Comparison of ENCODE assay signal across 1 cellular context in the genomic region with DNA sequence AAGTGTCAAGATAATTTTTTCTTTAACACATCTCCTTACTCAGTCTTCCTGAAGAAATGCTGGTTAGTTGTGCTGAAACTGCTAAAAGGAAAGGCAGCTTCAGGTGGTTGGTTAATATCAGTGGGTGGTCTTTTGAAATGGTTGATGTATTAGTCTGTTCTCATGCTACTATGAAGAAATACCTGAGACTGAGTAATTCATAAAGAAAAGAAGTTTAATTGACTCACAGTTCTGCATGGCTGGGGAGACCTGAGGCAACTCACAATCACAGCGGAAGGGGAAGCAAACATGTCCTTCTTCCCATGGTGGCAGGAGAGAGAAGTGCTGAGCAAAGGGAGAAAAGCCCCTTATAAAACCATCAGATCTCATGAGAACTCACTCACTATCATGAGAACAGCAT.
TF ChIP-seq lines count a peak whose summit lies in the region.

No MANE protein-coding gene starts in this region.

TF ChIP-seq in GM23338, 12 proteins besides CTCF, POLR2A, EP300 and RAD21 (continued from another document):
- TF ChIP-seq, protein P1, sequence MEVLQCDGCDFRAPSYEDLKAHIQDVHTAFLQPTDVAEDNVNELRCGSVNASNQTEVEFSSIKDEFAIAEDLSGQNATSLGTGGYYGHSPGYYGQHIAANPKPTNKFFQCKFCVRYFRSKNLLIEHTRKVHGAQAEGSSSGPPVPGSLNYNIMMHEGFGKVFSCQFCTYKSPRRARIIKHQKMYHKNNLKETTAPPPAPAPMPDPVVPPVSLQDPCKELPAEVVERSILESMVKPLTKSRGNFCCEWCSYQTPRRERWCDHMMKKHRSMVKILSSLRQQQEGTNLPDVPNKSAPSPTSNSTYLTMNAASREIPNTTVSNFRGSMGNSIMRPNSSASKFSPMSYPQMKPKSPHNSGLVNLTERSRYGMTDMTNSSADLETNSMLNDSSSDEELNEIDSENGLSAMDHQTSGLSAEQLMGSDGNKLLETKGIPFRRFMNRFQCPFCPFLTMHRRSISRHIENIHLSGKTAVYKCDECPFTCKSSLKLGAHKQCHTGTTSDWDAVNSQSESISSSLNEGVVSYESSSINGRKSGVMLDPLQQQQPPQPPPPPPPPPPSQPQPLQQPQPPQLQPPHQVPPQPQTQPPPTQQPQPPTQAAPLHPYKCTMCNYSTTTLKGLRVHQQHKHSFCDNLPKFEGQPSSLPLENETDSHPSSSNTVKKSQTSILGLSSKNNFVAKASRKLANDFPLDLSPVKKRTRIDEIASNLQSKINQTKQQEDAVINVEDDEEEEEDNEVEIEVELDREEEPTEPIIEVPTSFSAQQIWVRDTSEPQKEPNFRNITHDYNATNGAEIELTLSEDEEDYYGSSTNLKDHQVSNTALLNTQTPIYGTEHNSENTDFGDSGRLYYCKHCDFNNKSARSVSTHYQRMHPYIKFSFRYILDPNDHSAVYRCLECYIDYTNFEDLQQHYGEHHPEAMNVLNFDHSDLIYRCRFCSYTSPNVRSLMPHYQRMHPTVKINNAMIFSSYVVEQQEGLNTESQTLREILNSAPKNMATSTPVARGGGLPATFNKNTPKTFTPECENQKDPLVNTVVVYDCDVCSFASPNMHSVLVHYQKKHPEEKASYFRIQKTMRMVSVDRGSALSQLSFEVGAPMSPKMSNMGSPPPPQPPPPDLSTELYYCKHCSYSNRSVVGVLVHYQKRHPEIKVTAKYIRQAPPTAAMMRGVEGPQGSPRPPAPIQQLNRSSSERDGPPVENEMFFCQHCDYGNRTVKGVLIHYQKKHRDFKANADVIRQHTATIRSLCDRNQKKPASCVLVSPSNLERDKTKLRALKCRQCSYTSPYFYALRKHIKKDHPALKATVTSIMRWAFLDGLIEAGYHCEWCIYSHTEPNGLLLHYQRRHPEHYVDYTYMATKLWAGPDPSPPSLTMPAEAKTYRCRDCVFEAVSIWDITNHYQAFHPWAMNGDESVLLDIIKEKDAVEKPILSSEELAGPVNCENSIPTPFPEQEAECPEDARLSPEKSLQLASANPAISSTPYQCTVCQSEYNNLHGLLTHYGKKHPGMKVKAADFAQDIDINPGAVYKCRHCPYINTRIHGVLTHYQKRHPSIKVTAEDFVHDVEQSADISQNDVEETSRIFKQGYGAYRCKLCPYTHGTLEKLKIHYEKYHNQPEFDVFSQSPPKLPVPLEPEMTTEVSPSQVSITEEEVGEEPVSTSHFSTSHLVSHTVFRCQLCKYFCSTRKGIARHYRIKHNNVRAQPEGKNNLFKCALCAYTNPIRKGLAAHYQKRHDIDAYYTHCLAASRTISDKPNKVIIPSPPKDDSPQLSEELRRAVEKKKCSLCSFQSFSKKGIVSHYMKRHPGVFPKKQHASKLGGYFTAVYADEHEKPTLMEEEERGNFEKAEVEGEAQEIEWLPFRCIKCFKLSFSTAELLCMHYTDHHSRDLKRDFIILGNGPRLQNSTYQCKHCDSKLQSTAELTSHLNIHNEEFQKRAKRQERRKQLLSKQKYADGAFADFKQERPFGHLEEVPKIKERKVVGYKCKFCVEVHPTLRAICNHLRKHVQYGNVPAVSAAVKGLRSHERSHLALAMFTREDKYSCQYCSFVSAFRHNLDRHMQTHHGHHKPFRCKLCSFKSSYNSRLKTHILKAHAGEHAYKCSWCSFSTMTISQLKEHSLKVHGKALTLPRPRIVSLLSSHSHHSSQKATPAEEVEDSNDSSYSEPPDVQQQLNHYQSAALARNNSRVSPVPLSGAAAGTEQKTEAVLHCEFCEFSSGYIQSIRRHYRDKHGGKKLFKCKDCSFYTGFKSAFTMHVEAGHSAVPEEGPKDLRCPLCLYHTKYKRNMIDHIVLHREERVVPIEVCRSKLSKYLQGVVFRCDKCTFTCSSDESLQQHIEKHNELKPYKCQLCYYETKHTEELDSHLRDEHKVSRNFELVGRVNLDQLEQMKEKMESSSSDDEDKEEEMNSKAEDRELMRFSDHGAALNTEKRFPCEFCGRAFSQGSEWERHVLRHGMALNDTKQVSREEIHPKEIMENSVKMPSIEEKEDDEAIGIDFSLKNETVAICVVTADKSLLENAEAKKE (CRISPR knock-in tag; IDR thresholded peaks at IDR 0.05): no peak
- no peak for TF ChIP-seq ZNF114 (CRISPR knock-in tag; IDR thresholded peaks at IDR 0.05)
- TF ChIP-seq EZH2 (IDR thresholded peaks at IDR 0.05; ENCODE audit: low read depth, unreplicated experiment): no peak
